ENCODE assay signal across 3 cellular contexts in the genomic region with DNA sequence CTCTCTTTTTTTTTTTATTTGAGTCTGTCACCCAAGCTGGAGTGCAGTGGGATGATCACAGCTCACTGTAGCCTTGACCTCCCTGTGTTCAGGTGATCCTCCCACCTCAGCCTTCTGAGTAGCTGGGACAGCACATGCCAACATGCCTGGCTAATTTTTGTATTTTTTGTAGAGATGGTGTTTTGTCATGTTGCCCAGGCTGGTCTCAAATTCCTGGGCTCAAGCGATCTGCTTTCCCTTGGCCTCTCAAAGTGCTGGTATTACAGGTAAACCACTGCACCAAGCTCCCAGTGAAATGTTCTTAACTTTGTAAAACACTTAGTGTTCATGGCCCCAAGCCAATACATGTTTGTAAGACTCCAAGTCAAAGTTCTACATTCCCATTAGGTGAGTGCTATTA.
"Had no signal": no experiment of that assay in that cellular context is flagged by ENCODE, and none has a peak within 500 bp of the region (broad histone marks: within the 10 kb centered on the region; RNA-seq: fewer than 3 reads in every experiment).

No MANE protein-coding gene starts in this region.

- DNase-seq: GDM1, GF-D8 had no signal

- ATAC-seq: GM12878 had no signal

- H3K4me3 ChIP-seq: GM12878 had no signal
